Comparison of ENCODE assay signal across 8 cellular contexts in genomic region chr3:88057650-88058321, GRCh38. TPM values are rescaled to one million over a fixed set of nuclear protein-coding genes. Genes with fewer than 3 reads are reported as not detected.
DNase-seq lines count a peak whose midpoint lies in the region; ATAC-seq and TF ChIP-seq lines count a peak whose summit lies in the region.

No MANE protein-coding gene starts in this region.

- H3K27me3 ChIP-seq in fibroblast of lung (ENCODE audit: control insufficient read depth, insufficient read depth, low read length): no peaks in the 10 kb centered on the region
- no peaks in the 10 kb centered on the region for H3K27me3 ChIP-seq in prostate gland (replicated peaks; ENCODE audit: insufficient read depth)

- H3K9me3 ChIP-seq in fibroblast of lung (ENCODE audit: control insufficient read depth, insufficient read depth, low read depth, low read length) (no peaks in the 10 kb centered on the region), prostate gland (no peaks in the 10 kb centered on the region)

- H3K9me3 Mint-ChIP-seq in activated naive CD4-positive, alpha-beta T cell treated with anti-CD3 and anti-CD28 coated beads, Interleukin-2, amount 10 ng/mL, durations not matched to agents 7 days and 5 days: no peaks in the 10 kb centered on the region
- no peaks in the 10 kb centered on the region for H3K9me3 Mint-ChIP-seq in T-cell

- H3K79me2 ChIP-seq in fibroblast of lung (ENCODE audit: control insufficient read depth, insufficient read depth, low read length): peaks cover 63% of the 10 kb centered on the region

- H3K27ac Mint-ChIP-seq in activated naive CD4-positive, alpha-beta T cell treated with anti-CD3 and anti-CD28 coated beads, Interleukin-2, amount 10 ng/mL, durations not matched to agents 7 days and 5 days: peak overlapping the region; percentile 97
- peak overlapping the region; percentile 97 to 98 for H3K27ac Mint-ChIP-seq in T-cell

- H3K36me3 Mint-ChIP-seq in activated naive CD4-positive, alpha-beta T cell treated with anti-CD3 and anti-CD28 coated beads, Interleukin-2, amount 10 ng/mL, durations not matched to agents 7 days and 5 days: peaks cover 45% of the 10 kb centered on the region
- H3K36me3 Mint-ChIP-seq in T-cell: peaks cover 22% of the 10 kb centered on the region

- H3K27me3 Mint-ChIP-seq in activated naive CD4-positive, alpha-beta T cell treated with anti-CD3 and anti-CD28 coated beads, Interleukin-2, amount 10 ng/mL, durations not matched to agents 7 days and 5 days: no peaks in the 10 kb centered on the region
- no peaks in the 10 kb centered on the region for H3K27me3 Mint-ChIP-seq in T-cell

- no peaks in the 10 kb centered on the region for H4K20me1 ChIP-seq in fibroblast of lung (ENCODE audit: control insufficient read depth, extremely low read depth, insufficient read depth, low read length)

- H3K9ac ChIP-seq in fibroblast of lung (ENCODE audit: insufficient read depth, low read length): peak overlapping the region; percentile 88

- H3K36me3 ChIP-seq in fibroblast of lung (ENCODE audit: control insufficient read depth, insufficient read depth, low read length) (peaks cover 7% of the 10 kb centered on the region), prostate gland (no peaks in the 10 kb centered on the region)

- TF ChIP-seq CTCF in fibroblast of lung (conservative IDR thresholded peaks at IDR 0.05 in 1 of 2, IDR thresholded peaks at IDR 0.05 in 1 of 2; ENCODE audit: low read depth in 1 of 2, low read length in 2 of 2) (peak in 1 of 2 donors; percentile 41), prostate gland (IDR thresholded peaks at IDR 0.05) (peak in 1 of 4 experiments; percentile 17)

- peak overlapping the region; percentile 67 for H2AFZ ChIP-seq in fibroblast of lung (ENCODE audit: low read length)

- CTCF ChIA-PET in activated naive CD4-positive, alpha-beta T cell treated with anti-CD3 and anti-CD28 coated beads, Interleukin-2, amount 10 ng/mL, durations not matched to agents 7 days and 5 days (lab: Charles Lee): interaction anchor here (0.7 to 1.4 kb wide), 2 partner anchors 26 to 53 kb away, joined by 3 read pairs; no protein-coding TSS in a partner anchor
- CTCF ChIA-PET in T-cell (lab: Charles Lee): interaction anchor here (0.5 to 2.1 kb wide), 6 partner anchors 26 to 92 kb away, joined by 3 to 7 read pairs (median 6); partner anchors contain the start of gene C3orf38 (in 1 of the 2)

- no peak for DNase-seq in activated naive CD4-positive, alpha-beta T cell treated with anti-CD3 and anti-CD28 coated beads, Interleukin-2, amount 10 ng/mL, durations not matched to agents 7 days and 5 days
- DNase-seq in activated naive CD4-positive, alpha-beta T cell (lab: John Stamatoyannopoulos, UW): no peak
- DNase-seq in T-cell (no peak), fibroblast of lung (ENCODE audit: low read depth in 2 of 2) (peak; percentile 27 to 52), prostate gland (ENCODE audit: low spot score) (no peak), cortex of kidney (lab: John Stamatoyannopoulos, UW) (no peak), DMS153 (lab: John Stamatoyannopoulos, UW) (no peak), NCI-H510A (lab: John Stamatoyannopoulos, UW) (no peak)

- H3K4me3 ChIP-seq in fibroblast of lung (replicated peaks in 1 of 4; ENCODE audit: control extremely low read depth in 1 of 4, insufficient read depth in 1 of 4, low read depth in 3 of 4, low read length in 4 of 4) (peak overlapping the region; percentile 86 to 95 (median 90)), prostate gland (peak overlapping the region; percentile 90 to 93)

- TF ChIP-seq POLR2A in prostate gland (IDR thresholded peaks at IDR 0.05): no peak

- peak overlapping the region; percentile 86 for H3K4me2 ChIP-seq in fibroblast of lung (ENCODE audit: extremely low read depth, insufficient read depth, low read length)

- intact Hi-C loops in prostate gland (cut with DNase I): loop anchor here (10.0 kb wide), 1 partner anchor 57 kb away; no protein-coding TSS in a partner anchor

- POLR2A ChIA-PET in T-cell (lab: Charles Lee): interaction anchor here (0.6 to 1.4 kb wide), 7 partner anchors 24 to 831 kb away, joined by 3 to 11 read pairs (median 4); partner anchors contain the start of genes C3orf38 (in 2 of the 2) and CHMP2B (in 1 of the 2)

- peak overlapping the region; percentile 90 for H3K4me3 Mint-ChIP-seq in activated naive CD4-positive, alpha-beta T cell treated with anti-CD3 and anti-CD28 coated beads, Interleukin-2, amount 10 ng/mL, durations not matched to agents 7 days and 5 days
- peak overlapping the region; percentile 97 to 100 (median 99) for H3K4me3 Mint-ChIP-seq in T-cell

- WGBS in prostate gland: 7% methylated on average over 16 of the region's 16 CpGs

- H3K27ac ChIP-seq in fibroblast of lung (ENCODE audit: insufficient read depth, low read length) (peak overlapping the region; percentile 86), prostate gland (peak overlapping the region; percentile 94 to 98)

- H3K4me1 ChIP-seq in fibroblast of lung (ENCODE audit: control insufficient read depth, extremely low read depth, insufficient read depth, low read length) (peaks cover 2% of the 10 kb centered on the region), prostate gland (replicated peaks) (no peaks in the 10 kb centered on the region)

- H3K4me1 Mint-ChIP-seq in activated naive CD4-positive, alpha-beta T cell treated with anti-CD3 and anti-CD28 coated beads, Interleukin-2, amount 10 ng/mL, durations not matched to agents 7 days and 5 days: peaks cover 43% of the 10 kb centered on the region
- peaks cover 58 to 66% (median 61%) of the 10 kb centered on the region in 3 donors for H3K4me1 Mint-ChIP-seq in T-cell

- no peak for ATAC-seq in T-cell (replicated peaks in 1 of 4)

RNA-seq across cellular contexts. Expression of gene CGGBP1, which starts 1.0 kb away (rescaled TPM):
- total RNA-seq in T-cell: 100 to 1,000 TPM in 4 of 5 donors, 10 to 100 TPM in 1; 95.7 to 131 (median 112) TPM
- 56.5 and 71.0 TPM in 2 replicates for total RNA-seq in fibroblast of lung
- 61.1 and 70.8 TPM in 2 replicates for polyA plus RNA-seq in fibroblast of lung
- 38.4 and 43.3 TPM in 2 replicates for polyA plus RNA-seq in fibroblast of lung (2012)
- polyA minus RNA-seq in fibroblast of lung (ENCODE audit: low replicate concordance): 22.7 and 32.5 TPM in 2 replicates
- 10 to 100 TPM; 48.9 to 57.6 TPM for total RNA-seq in prostate gland

RNA-seq across cellular contexts. Expression of gene ZNF654, which starts 1.3 kb away (rescaled TPM):
- 10 to 100 TPM; 14.1 to 21.5 (median 17.1) TPM for total RNA-seq in T-cell
- total RNA-seq in fibroblast of lung: 14.4 and 16.3 TPM in 2 replicates
- polyA plus RNA-seq in fibroblast of lung: 4.3 and 6.5 TPM in 2 replicates
- polyA plus RNA-seq in fibroblast of lung (2012): 3.4 and 6.2 TPM in 2 replicates
- polyA minus RNA-seq in fibroblast of lung (ENCODE audit: low replicate concordance): 1.4 and 3.2 TPM in 2 replicates
- total RNA-seq in prostate gland: 10 to 100 TPM; 12.5 to 18.1 TPM

Comparison
In these comparisons a context has a peak if more than half of its experiments do, and no peak if none do; other contexts are left out.
1. DNase-seq: peak in fibroblast of lung (2 of 2); none in activated naive CD4-positive, alpha-beta T cell treated with anti-CD3 and anti-CD28 coated beads, Interleukin-2, amount 10 ng/mL, durations not matched to agents 7 days and 5 days (single experiment), activated naive CD4-positive, alpha-beta T cell (0 of 4), T-cell (0 of 34), prostate gland (single experiment), cortex of kidney (single experiment), DMS153 (single experiment) and NCI-H510A (single experiment).